In genomic region chr11:35179466-35180135, GRCh38 we compare ENCODE assay signal across 14 cellular contexts. TPM values are rescaled to one million over a fixed set of nuclear protein-coding genes. Genes with fewer than 3 reads are reported as not detected.
A peak's percentile ranks its signal among the peaks of the same experiment; 100 is the strongest.
DNase-seq lines count a peak whose midpoint lies in the region; ATAC-seq, FAIRE-seq and TF ChIP-seq lines count a peak whose summit lies in the region.
"Had no signal": no experiment of that assay in that cellular context is flagged by ENCODE, and none has a peak within 500 bp of the region (broad histone marks: within the 10 kb centered on the region; RNA-seq: fewer than 3 reads in every experiment).

No MANE protein-coding gene starts in this region.

- H3K27ac ChIP-seq in astrocyte (ENCODE audit: low read depth, low read length), result peak overlapping the region; percentile 78
- H3K27ac ChIP-seq in aorta (ENCODE audit: low read depth in 1 of 2, low read length in 2 of 2), result peak overlapping the region in 1 of 2 donors; percentile 85
- H3K27ac ChIP-seq in substantia nigra (ENCODE audit: low read depth, low read length, poor library complexity, severe bottlenecking), result no peak overlapping the region
- H3K27ac ChIP-seq: C4-2B, cardiac muscle cell had no signal

- H3K4me1 Mint-ChIP-seq in stimulated activated naive CD8-positive, alpha-beta T cell treated with anti-CD3 and anti-CD28 coated beads, Interleukin-15, Interleukin-2, amounts not matched to agents 100 ng/mL and 50 ng/mL, for 24 hours (ENCODE audit: low read depth), result peaks cover 91% of the 10 kb centered on the region
- peaks cover 27% of the 10 kb centered on the region for H3K4me1 Mint-ChIP-seq in astrocyte (ENCODE audit: low read depth, unreplicated experiment)
- H3K4me1 Mint-ChIP-seq in naive B cell, result peaks cover 51 to 66% (median 52%) of the 10 kb centered on the region in 3 donors

- H2AFZ ChIP-seq in astrocyte (ENCODE audit: low read depth, low read length), result no peak overlapping the region

- no peak for DNase-seq in stimulated activated naive CD8-positive, alpha-beta T cell treated with anti-CD3 and anti-CD28 coated beads, Interleukin-15, Interleukin-2, amounts not matched to agents 100 U/mL and 50 U/mL, for 24 hours
- DNase-seq in astrocyte (ENCODE audit: low read depth), result peak; percentile 55
- no peak for DNase-seq in naive B cell
- DNase-seq in aorta, result no peak
- no peak for DNase-seq in substantia nigra (lab: John Stamatoyannopoulos, UW)
- no peak for DNase-seq in SIG-M5 treated with dmso at 0.1 percent for 504 hours (lab: John Stamatoyannopoulos, UW; ENCODE audit: unreplicated experiment)
- DNase-seq: NCI-H1436 treated with DMSO at 0.1 percent for 48 hours, RPMI8226 had no signal

- no peaks in the 10 kb centered on the region for H3K27me3 Mint-ChIP-seq in stimulated activated naive CD8-positive, alpha-beta T cell treated with anti-CD3 and anti-CD28 coated beads, Interleukin-15, Interleukin-2, amounts not matched to agents 100 ng/mL and 50 ng/mL, for 24 hours
- H3K27me3 Mint-ChIP-seq in astrocyte (ENCODE audit: low read depth, unreplicated experiment) (no peaks in the 10 kb centered on the region), naive B cell (no peaks in the 10 kb centered on the region)

- H3K4me2 ChIP-seq in astrocyte (ENCODE audit: low read length), result peak overlapping the region; percentile 47
- H3K4me2 ChIP-seq: smooth muscle cell had no signal

- H3K27me3 ChIP-seq in astrocyte (ENCODE audit: insufficient read depth, low read length) (no peaks in the 10 kb centered on the region), aorta (ENCODE audit: control insufficient read depth in 1 of 2, insufficient read depth in 2 of 2, low read length in 1 of 2) (no peaks in the 10 kb centered on the region)
- H3K27me3 ChIP-seq: cardiac muscle cell had no signal

- peak overlapping the region; percentile 51 for H3K9ac ChIP-seq in astrocyte (ENCODE audit: low read length)

- H3K9me3 Mint-ChIP-seq in stimulated activated naive CD8-positive, alpha-beta T cell treated with anti-CD3 and anti-CD28 coated beads, Interleukin-15, Interleukin-2, amounts not matched to agents 100 ng/mL and 50 ng/mL, for 24 hours, result no peaks in the 10 kb centered on the region
- H3K9me3 Mint-ChIP-seq in astrocyte (ENCODE audit: unreplicated experiment), result no peaks in the 10 kb centered on the region
- H3K9me3 Mint-ChIP-seq in naive B cell, result peaks cover 0 to 4% (median 0%) of the 10 kb centered on the region in 7 donors

- H3K27ac Mint-ChIP-seq in stimulated activated naive CD8-positive, alpha-beta T cell treated with anti-CD3 and anti-CD28 coated beads, Interleukin-15, Interleukin-2, amounts not matched to agents 100 ng/mL and 50 ng/mL, for 24 hours, result peak overlapping the region; percentile 90
- H3K27ac Mint-ChIP-seq in astrocyte (ENCODE audit: unreplicated experiment) (peak overlapping the region; percentile 47), naive B cell (peak overlapping the region in 5 of 6 donors; percentile 18 to 89 (median 61))

- H3K4me1 ChIP-seq in astrocyte (ENCODE audit: insufficient read depth, low read length) (peaks cover 43% of the 10 kb centered on the region), aorta (ENCODE audit: control insufficient read depth in 1 of 2, insufficient read depth in 2 of 2, low read length in 2 of 2) (peaks cover 7 to 22% of the 10 kb centered on the region in 2 donors)

- H3K79me2 ChIP-seq in astrocyte (ENCODE audit: insufficient read depth, low read length), result peaks cover 88% of the 10 kb centered on the region

- no peak for FAIRE-seq in astrocyte (lab: Jason Lieb, UNC)
- FAIRE-seq: GM12878 had no signal

- peaks cover 84% of the 10 kb centered on the region for H3K36me3 Mint-ChIP-seq in stimulated activated naive CD8-positive, alpha-beta T cell treated with anti-CD3 and anti-CD28 coated beads, Interleukin-15, Interleukin-2, amounts not matched to agents 100 ng/mL and 50 ng/mL, for 24 hours (ENCODE audit: low read depth)
- H3K36me3 Mint-ChIP-seq in astrocyte (ENCODE audit: low read depth, unreplicated experiment) (no peaks in the 10 kb centered on the region), naive B cell (peaks cover 28 to 42% of the 10 kb centered on the region in 2 donors)

- peaks cover 41% of the 10 kb centered on the region for H4K20me1 ChIP-seq in astrocyte (ENCODE audit: insufficient read depth, low read length)

- H3K4me3 ChIP-seq in astrocyte (ENCODE audit: insufficient read depth, low read depth, low read length), result no peak overlapping the region
- H3K4me3 ChIP-seq in aorta (ENCODE audit: low read length in 2 of 2), result no peak overlapping the region
- H3K4me3 ChIP-seq: cardiac muscle cell, GM12878, smooth muscle cell had no signal

- 57 to 63% methylated on average over 2 of the region's 2 CpGs for WGBS in aorta, 2 donors

- H3K9me3 ChIP-seq in astrocyte (ENCODE audit: insufficient read depth, low read depth, low read length), result no peaks in the 10 kb centered on the region
- H3K9me3 ChIP-seq in aorta (ENCODE audit: control insufficient read depth, low read length), result no peaks in the 10 kb centered on the region

- no peak for ATAC-seq in stimulated activated naive CD8-positive, alpha-beta T cell treated with anti-CD3 and anti-CD28 coated beads, Interleukin-15, Interleukin-2, amounts not matched to agents 100 U/mL and 50 U/mL, for 24 hours
- ATAC-seq in naive B cell (ENCODE audit: low read depth in 2 of 2) (no peak), aorta (ENCODE audit: low FRiP score) (peak; percentile 44), GM19328 (IDR thresholded peaks at IDR 0.05; ENCODE audit: unreplicated experiment) (no peak)
- ATAC-seq: GM12878 had no signal

- intact Hi-C loops in aorta (cut with DNase I), result loop anchor here (5.0 kb wide), 2 partner anchors 37 to 38 kb away; no protein-coding TSS in a partner anchor

- H3K4me3 Mint-ChIP-seq in stimulated activated naive CD8-positive, alpha-beta T cell treated with anti-CD3 and anti-CD28 coated beads, Interleukin-15, Interleukin-2, amounts not matched to agents 100 ng/mL and 50 ng/mL, for 24 hours, result peak overlapping the region; percentile 4
- H3K4me3 Mint-ChIP-seq in astrocyte (ENCODE audit: unreplicated experiment), result no peak overlapping the region
- H3K4me3 Mint-ChIP-seq in naive B cell, result no peak overlapping the region

- no peak for TF ChIP-seq CTCF in astrocyte (IDR thresholded peaks at IDR 0.05; ENCODE audit: insufficient read depth, low read depth, low read length)

- H3K36me3 ChIP-seq in astrocyte (ENCODE audit: insufficient read depth, low read length) (peaks cover 66% of the 10 kb centered on the region), aorta (ENCODE audit: control insufficient read depth in 1 of 2, insufficient read depth in 2 of 2, low read length in 1 of 2) (peaks cover 11 to 12% of the 10 kb centered on the region in 2 donors)
- H3K36me3 ChIP-seq: cardiac muscle cell had no signal

RNA-seq across cellular contexts. Expression of gene CD44, which starts 40.6 kb away (rescaled TPM):
- 148 and 154 TPM in 2 replicates for total RNA-seq in astrocyte
- polyA plus RNA-seq in naive B cell (ENCODE audit: low read depth in 6 of 6), result 100 to 1,000 TPM; 156 to 277 (median 187) TPM
- 100 to 1,000 TPM; 321 to 462 TPM for total RNA-seq in aorta
- 100 to 1,000 TPM in 1 of 2 donors, 10 to 100 TPM in 1; 70.0 to 113 TPM for polyA plus RNA-seq in aorta
